ENCODE assay signal across 16 cellular contexts in genomic region chr4:185945906-185946305, GRCh38.
A peak's percentile ranks its signal among the peaks of the same experiment; 100 is the strongest.
DNase-seq lines count a peak whose midpoint lies in the region; ATAC-seq, FAIRE-seq and TF ChIP-seq lines count a peak whose summit lies in the region.
"Had no signal": no experiment of that assay in that cellular context is flagged by ENCODE, and none has a peak within 500 bp of the region (broad histone marks: within the 10 kb centered on the region; RNA-seq: fewer than 3 reads in every experiment).

No MANE protein-coding gene starts in this region.

- CTCF ChIA-PET in H1 (lab: Charles Lee; ENCODE audit: partially characterized antibody): no interaction called here

- no peak for TF ChIP-seq CTCF in H1 (IDR thresholded peaks at IDR 0.05; ENCODE audit: control extremely low read depth in 1 of 3, insufficient read depth in 1 of 3, low read depth in 1 of 3, low read length in 3 of 3)
- TF ChIP-seq CTCF in sigmoid colon (IDR thresholded peaks at IDR 0.05): no peak

- no peak overlapping the region for H2BK12ac ChIP-seq in H1 (ENCODE audit: low read depth, low read length)

- H3K27me3 ChIP-seq in H1 (replicated peaks in 1 of 4; ENCODE audit: control insufficient read depth in 3 of 4, extremely low read depth in 1 of 4, insufficient read depth in 3 of 4, low read length in 3 of 4): no peaks in the 10 kb centered on the region
- no peaks in the 10 kb centered on the region for H3K27me3 ChIP-seq in sigmoid colon

- WGBS in H1 (ENCODE audit: extremely low coverage in 1 of 2, insufficient coverage in 1 of 2, insufficient read length in 1 of 2, insufficient replicate concordance in 2 of 2, low coverage in 1 of 2, low lambda C conversion rate in 2 of 2, missing lambda C conversion rate in 1 of 2), 2 experiments: 100% methylated on average over 2 of the region's 3 CpGs; no CpG with 5 or more reads in 1 of the 2 experiments
- 90 to 94% methylated on average over 3 of the region's 3 CpGs for WGBS in sigmoid colon, 2 donors

- H3K56ac ChIP-seq in H1 (replicated peaks; ENCODE audit: insufficient read length, low read depth, low read length): no peak overlapping the region

- H3K79me2 ChIP-seq in H1 (ENCODE audit: control insufficient read depth in 1 of 2, insufficient read depth in 2 of 2, low read length in 2 of 2): no peaks in the 10 kb centered on the region

- H3K36me3 ChIP-seq in H1 (ENCODE audit: control insufficient read depth in 2 of 4, insufficient read depth in 4 of 4, low read length in 3 of 4) (no peaks in the 10 kb centered on the region), sigmoid colon (no peaks in the 10 kb centered on the region)

- TF ChIP-seq EP300 in H1 (IDR thresholded peaks at IDR 0.05; ENCODE audit: borderline replicate concordance in 1 of 2, low read depth in 2 of 2, low read length in 2 of 2): no peak
- no peak for TF ChIP-seq EP300 in sigmoid colon (IDR thresholded peaks at IDR 0.05)

- TF ChIP-seq RAD21 in H1 (IDR thresholded peaks at IDR 0.05 in 1 of 2, conservative IDR thresholded peaks at IDR 0.05 in 1 of 2; ENCODE audit: low read depth in 2 of 2, low read length in 2 of 2): no peak

- H3K4me3 ChIP-seq in H1 (ENCODE audit: extremely low read depth in 1 of 4, insufficient read depth in 2 of 4, low read depth in 3 of 4, low read length in 4 of 4): no peak overlapping the region
- no peak overlapping the region for H3K4me3 ChIP-seq in sigmoid colon

- no peak overlapping the region for H2BK120ac ChIP-seq in H1 (replicated peaks; ENCODE audit: low read depth, low read length)

- H3K14ac ChIP-seq in H1 (ENCODE audit: insufficient read length): no peak overlapping the region

- DNase-seq in H1 (ENCODE audit: low read depth in 1 of 2, low spot score in 2 of 2) (no peak), sigmoid colon (no peak), DMS79 treated with DMSO at 0.1 percent for 48 hours (lab: John Stamatoyannopoulos, UW) (no peak)
- DNase-seq in stimulated activated CD4-positive, alpha-beta T cell treated with anti-CD3 and anti-CD28 coated beads, Interleukin-4, amount 100 ng/mL, for 24 hours: no peak
- DNase-seq: ACHN, AML-193, COR-L47, EL, NCI-H1048, NCI-H2227 treated with DMSO at 0.1 percent for 48 hours, SW 1271 had no signal

- H2AK5ac ChIP-seq in H1 (ENCODE audit: low read depth, low read length): no peak overlapping the region

- H3K9ac ChIP-seq in H1 (replicated peaks in 1 of 4; ENCODE audit: extremely low read depth in 1 of 4, low read depth in 3 of 4, low read length in 3 of 4): no peak overlapping the region

- H3K9me3 ChIP-seq in H1 (ENCODE audit: insufficient read depth in 2 of 2, low read depth in 1 of 2, low read length in 1 of 2) (no peaks in the 10 kb centered on the region), sigmoid colon (peaks cover 0 to 2% (median 0%) of the 10 kb centered on the region in 4 donors)

- TF ChIP-seq POLR2A in H1 (IDR thresholded peaks at IDR 0.05; ENCODE audit: control extremely low read depth in 1 of 2, low read depth in 2 of 2, low read length in 2 of 2): no peak
- TF ChIP-seq POLR2A in sigmoid colon (IDR thresholded peaks at IDR 0.05): no peak

- no peaks in the 10 kb centered on the region for H3K79me1 ChIP-seq in H1 (ENCODE audit: low read depth, low read length)

- no peak overlapping the region for H3K23ac ChIP-seq in H1 (ENCODE audit: insufficient read length)

- H3K4ac ChIP-seq in H1 (replicated peaks; ENCODE audit: insufficient read length, low read depth, low read length): no peak overlapping the region

- no peak overlapping the region for H3K27ac ChIP-seq in H1 (ENCODE audit: low read depth, low read length)
- H3K27ac ChIP-seq in sigmoid colon: no peak overlapping the region

- intact Hi-C loops in sigmoid colon (cut with DNase I): no loop called here

- H4K8ac ChIP-seq in H1 (ENCODE audit: extremely low read depth, insufficient read depth, low read length): no peak overlapping the region

- H3K23me2 ChIP-seq in H1 (ENCODE audit: low read depth, low read length): no peaks in the 10 kb centered on the region

- H3K4me1 ChIP-seq in H1 (replicated peaks in 1 of 4; ENCODE audit: control insufficient read depth in 3 of 4, insufficient read depth in 4 of 4, low read length in 3 of 4) (no peaks in the 10 kb centered on the region), sigmoid colon (no peaks in the 10 kb centered on the region)

- H3K4me2 ChIP-seq in H1 (ENCODE audit: insufficient read depth in 1 of 2, low read depth in 2 of 2, low read length in 2 of 2): no peak overlapping the region

- no peak overlapping the region for H2AFZ ChIP-seq in H1 (ENCODE audit: low read length)

- POLR2A ChIA-PET in H1 (lab: Charles Lee; ENCODE audit: partially characterized antibody): no interaction called here

- no peak overlapping the region for H2BK5ac ChIP-seq in H1 (ENCODE audit: low read depth, low read length)

- H2BK20ac ChIP-seq in H1 (ENCODE audit: low read length): no peak overlapping the region

- H3K18ac ChIP-seq in H1 (ENCODE audit: extremely low read depth, low read length): no peak overlapping the region

- no peak overlapping the region for H4K5ac ChIP-seq in H1 (ENCODE audit: insufficient read length, low read depth, low read length)

- peak; percentile 67 for ATAC-seq in GM18511 (IDR thresholded peaks at IDR 0.05; ENCODE audit: unreplicated experiment)
- peak; percentile 77 for ATAC-seq in GM21367 (IDR thresholded peaks at IDR 0.05; ENCODE audit: unreplicated experiment)
- peak; percentile 70 for ATAC-seq in HG03066 (IDR thresholded peaks at IDR 0.05; ENCODE audit: low read depth, unreplicated experiment)
- no peak for ATAC-seq in HG03196 (IDR thresholded peaks at IDR 0.05; ENCODE audit: unreplicated experiment)
- ATAC-seq: HCT116 had no signal

- H4K20me1 ChIP-seq in H1 (replicated peaks in 1 of 2; ENCODE audit: control insufficient read depth in 1 of 2, insufficient read depth in 2 of 2, low read length in 2 of 2): no peaks in the 10 kb centered on the region

- H2BK15ac ChIP-seq in H1 (ENCODE audit: low read length): peak overlapping the region; percentile 13; the same call in 1 of the 2 replicates

- no peak for FAIRE-seq in H1 (lab: Jason Lieb, UNC)

- no peak overlapping the region for H4K91ac ChIP-seq in H1 (replicated peaks; ENCODE audit: insufficient read length, low read length)

TF ChIP-seq in H1, 55 proteins besides CTCF, POLR2A, EP300 and RAD21:
- no peak for TF ChIP-seq SP4 (IDR thresholded peaks at IDR 0.05; ENCODE audit: low read length)
- TF ChIP-seq ATF3 (IDR thresholded peaks at IDR 0.05; ENCODE audit: insufficient read depth, low read depth, low read length): no peak
- TF ChIP-seq GTF2F1 (IDR thresholded peaks at IDR 0.05; ENCODE audit: borderline replicate concordance, low read depth, low read length): no peak
- TF ChIP-seq RFX5 (IDR thresholded peaks at IDR 0.05; ENCODE audit: borderline replicate concordance, low read depth, low read length): no peak
- TF ChIP-seq KDM5A (IDR thresholded peaks at IDR 0.05; ENCODE audit: low read length): no peak
- no peak for TF ChIP-seq ASH2L (IDR thresholded peaks at IDR 0.05; ENCODE audit: low read length)
- TF ChIP-seq SIN3A (conservative IDR thresholded peaks at IDR 0.05 in 1 of 2, IDR thresholded peaks at IDR 0.05 in 1 of 2; ENCODE audit: low read depth in 1 of 2, low read length in 2 of 2): no peak
- TF ChIP-seq SP2 (IDR thresholded peaks at IDR 0.05; ENCODE audit: low read length): no peak
- no peak for TF ChIP-seq RNF2 (IDR thresholded peaks at IDR 0.05; ENCODE audit: borderline replicate concordance, low read depth, low read length, missing control alignments, poor library complexity, severe bottlenecking)
- no peak for TF ChIP-seq GABPA (IDR thresholded peaks at IDR 0.05; ENCODE audit: borderline replicate concordance, insufficient read depth, low read length)
- TF ChIP-seq TBP (IDR thresholded peaks at IDR 0.05; ENCODE audit: low read depth, low read length): no peak
